In genomic region chr15:56917652-56918045, GRCh38 we compare ENCODE assay signal across 8 cellular contexts. TPM values are rescaled to one million over a fixed set of nuclear protein-coding genes. Genes with fewer than 3 reads are reported as not detected.
A peak's percentile ranks its signal among the peaks of the same experiment; 100 is the strongest.
DNase-seq lines count a peak whose midpoint lies in the region; ATAC-seq and TF ChIP-seq lines count a peak whose summit lies in the region.

No MANE protein-coding gene starts in this region.

- H3K27ac ChIP-seq in testis, result peak overlapping the region; percentile 98

- ATAC-seq in GM21717 (IDR thresholded peaks at IDR 0.05; ENCODE audit: unreplicated experiment), result no peak

- intact Hi-C loops in lower leg skin (cut with DNase I; ENCODE audit: low total_unique reads), result no loop called here
- intact Hi-C loops in testis (cut with DNase I; ENCODE audit: low total_unique reads), result no loop called here

- 7 to 9% methylated on average over 8 to 9 of the region's 9 CpGs for WGBS in lower leg skin, 2 donors
- WGBS in testis, 2 donors, result 3 to 12% methylated on average over 9 of the region's 9 CpGs

- no peaks in the 10 kb centered on the region for H3K27me3 ChIP-seq in testis

- TF ChIP-seq CTCF in cardiac fibroblast (IDR thresholded peaks at IDR 0.05; ENCODE audit: low read depth, low read length) (no peak), lower leg skin (IDR thresholded peaks at IDR 0.05) (no peak), testis (IDR thresholded peaks at IDR 0.05) (no peak)

- H3K4me1 ChIP-seq in testis, result peaks cover 6% of the 10 kb centered on the region

- H3K36me3 ChIP-seq in testis (ENCODE audit: low read depth, missing control alignments), result no peaks in the 10 kb centered on the region

- no peak for TF ChIP-seq POLR2A in lower leg skin (IDR thresholded peaks at IDR 0.05)
- no peak for TF ChIP-seq POLR2A in testis (IDR thresholded peaks at IDR 0.05)

- H3K9me3 ChIP-seq in testis, result no peaks in the 10 kb centered on the region

- DNase-seq in DMS53 treated with DMSO at 0.1 percent for 48 hours (lab: John Stamatoyannopoulos, UW; ENCODE audit: unreplicated experiment), result peak; percentile 23
- DNase-seq in Jurkat, Clone E6-1 (ENCODE audit: low read depth, low spot score), result no peak
- no peak for DNase-seq in cardiac fibroblast (ENCODE audit: low read depth in 2 of 2)
- peak in 1 of 2 donors; percentile 87 for DNase-seq in lower leg skin (ENCODE audit: low spot score in 2 of 2)
- DNase-seq in testis, result peak; percentile 47
- no peak for DNase-seq in stimulated activated naive CD4-positive, alpha-beta T cell treated with Interleukin-2 at 50 U/mL for 16 hours (lab: John Stamatoyannopoulos, UW)
- DNase-seq in kidney glomerular epithelial cell (lab: John Stamatoyannopoulos, UW), result no peak

- peak overlapping the region; percentile 96 for H3K4me3 ChIP-seq in Jurkat, Clone E6-1 (ENCODE audit: low read length)
- H3K4me3 ChIP-seq in cardiac fibroblast (replicated peaks in 1 of 2; ENCODE audit: low read depth in 2 of 2, low read length in 2 of 2) (peak overlapping the region; percentile 92 to 96), lower leg skin (ENCODE audit: low read depth, poor library complexity, severe bottlenecking) (peak overlapping the region; percentile 95), testis (peak overlapping the region; percentile 94 to 95)

RNA-seq across cellular contexts. Expression of gene TCF12, which starts 0.8 kb away (rescaled TPM):
- 98.4 TPM for polyA plus RNA-seq in Jurkat, Clone E6-1 (2012; ENCODE audit: insufficient read depth, insufficient read length)
- total RNA-seq in lower leg skin (100 to 1,000 TPM in 1 of 4 donors, 10 to 100 TPM in 3; 50.5 to 117 (median 89.8) TPM), testis (100 to 1,000 TPM; 146 to 152 TPM)
- 51.8 TPM for polyA plus RNA-seq in testis (ENCODE audit: insufficient read depth, low read depth, low replicate concordance)

Comparison
In these comparisons a context has a peak if more than half of its experiments do, and no peak if none do; other contexts are left out.
1. DNase-seq: peak in DMS53 treated with DMSO at 0.1 percent for 48 hours (single experiment) and testis (single experiment); none in Jurkat, Clone E6-1 (single experiment), cardiac fibroblast (0 of 2), stimulated activated naive CD4-positive, alpha-beta T cell treated with Interleukin-2 at 50 U/mL for 16 hours (single experiment) and kidney glomerular epithelial cell (single experiment).
2. Peak in every context shown above with its lines, with median percentiles within 50 percentile points of each other: H3K4me3 ChIP-seq.